ENCODE assay signal across 10 cellular contexts in the genomic region with DNA sequence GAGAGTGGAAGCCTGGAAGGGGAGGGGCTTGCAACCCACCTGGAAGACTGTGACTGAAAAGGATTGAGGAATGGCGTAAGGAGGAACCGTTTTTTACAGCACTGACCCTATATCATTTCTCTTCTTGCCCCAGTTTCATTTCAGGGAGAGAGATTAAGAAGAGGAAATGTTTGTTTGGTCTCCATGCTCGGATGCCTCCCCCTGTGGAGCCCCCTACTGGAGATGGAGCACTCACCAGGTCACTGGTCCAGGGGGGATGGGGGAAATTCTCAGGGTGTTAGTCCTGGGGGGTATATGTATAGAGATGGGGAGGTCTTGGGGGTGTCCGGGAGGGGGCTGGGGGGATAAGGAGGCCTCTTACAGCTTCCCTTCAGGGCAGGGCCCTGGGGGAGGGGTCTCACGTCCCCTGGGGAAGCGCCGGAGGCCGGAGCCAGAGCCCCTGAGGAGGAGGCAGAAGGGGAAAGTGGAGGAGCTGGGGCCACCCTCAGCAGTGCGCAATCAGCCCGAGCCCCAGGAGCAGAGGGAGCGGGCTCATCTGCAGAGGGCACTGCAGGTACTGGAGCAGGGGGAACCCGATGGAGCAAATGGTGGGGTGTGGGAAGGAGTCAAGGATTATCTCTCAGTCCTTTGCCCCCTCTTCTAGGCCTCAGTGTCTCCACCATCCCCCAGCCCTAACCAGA. TPM values are rescaled to one million over a fixed set of nuclear protein-coding genes. Genes with fewer than 3 reads are reported as not detected.
DNase-seq lines count a peak whose midpoint lies in the region; ATAC-seq, FAIRE-seq and TF ChIP-seq lines count a peak whose summit lies in the region.
"Had no signal": no experiment of that assay in that cellular context is flagged by ENCODE, and none has a peak within 500 bp of the region (broad histone marks: within the 10 kb centered on the region; RNA-seq: fewer than 3 reads in every experiment).

No MANE protein-coding gene starts in this region.

- no peaks in the 10 kb centered on the region for H3K27me3 Mint-ChIP-seq in activated B cell treated with CpG ODN at 0.5 μM for 24 hours

- H3F3A ChIP-seq in GM23248 (ENCODE audit: insufficient read depth), result peaks cover 28% of the 10 kb centered on the region

- H3K4me1 Mint-ChIP-seq in activated B cell treated with CpG ODN at 0.5 μM for 24 hours, result peaks cover 84% of the 10 kb centered on the region

- H3K79me2 ChIP-seq in GM23248 (ENCODE audit: insufficient read depth) (peaks cover 77% of the 10 kb centered on the region), keratinocyte (ENCODE audit: control insufficient read depth, insufficient read depth, low read length) (peaks cover 24% of the 10 kb centered on the region)

- H3K36me3 Mint-ChIP-seq in activated B cell treated with CpG ODN at 0.5 μM for 24 hours (ENCODE audit: low read depth), result peaks cover 47% of the 10 kb centered on the region

- intact Hi-C loops in activated B cell treated with CpG ODN at 0.5 μM for 24 hours (cut with micrococcal nuclease), result loop anchor here (5.0 to 10.0 kb wide), 3 partner anchors 410 to 1287 kb away; partner anchors contain the start of genes ATF6B, HLA-DOA and PSMB8

- in situ Hi-C loops in GM23248 (cut with MboI), result no loop called here

- peak overlapping the region; percentile 91 to 100 (median 98) for H3K4me2 ChIP-seq in BLaER1 treated with 17β-estradiol and CSF1 and Interleukin-3, amounts not matched to agents 10 nM and 100 nM
- H3K4me2 ChIP-seq in GM23248 (ENCODE audit: unreplicated experiment), result peak overlapping the region; percentile 11
- no peak overlapping the region for H3K4me2 ChIP-seq in keratinocyte (ENCODE audit: control insufficient read depth, extremely low read depth, insufficient read depth, low read depth, low read length)

- 56 to 58% methylated on average over 11 to 12 of the region's 12 CpGs for WGBS in GM23248 (ENCODE audit: low coverage in 1 of 2, low lambda C conversion rate in 2 of 2, missing lambda C conversion rate in 2 of 2), 2 experiments

- no peaks in the 10 kb centered on the region for H3K9me1 ChIP-seq in keratinocyte (ENCODE audit: control insufficient read depth, extremely low read depth, insufficient read depth, low read length)

- peak overlapping the region; percentile 33 for H3K4me3 Mint-ChIP-seq in activated B cell treated with CpG ODN at 0.5 μM for 24 hours

- H3K27ac Mint-ChIP-seq in activated B cell treated with CpG ODN at 0.5 μM for 24 hours, result peak overlapping the region; percentile 62

- H3K9ac ChIP-seq in BLaER1 treated with 17β-estradiol and CSF1 and Interleukin-3, amounts not matched to agents 10 nM and 100 nM, result peak overlapping the region in 10 of 11 experiments; percentile 45 to 85 (median 81); a peak in 20 of 22 replicates
- H3K9ac ChIP-seq in GM23248 (no peak overlapping the region; the same call in 1 of the 2 replicates), keratinocyte (ENCODE audit: control insufficient read depth, extremely low read depth, insufficient read depth, low read length) (no peak overlapping the region)

- peaks cover 6 to 51% (median 24%) of the 10 kb centered on the region in 11 experiments; a peak in 12 of 22 replicates for H4K20me1 ChIP-seq in BLaER1 treated with 17β-estradiol and CSF1 and Interleukin-3, amounts not matched to agents 10 nM and 100 nM
- H4K20me1 ChIP-seq in GM23248 (ENCODE audit: insufficient read depth) (no peaks in the 10 kb centered on the region), keratinocyte (ENCODE audit: control insufficient read depth, extremely low read depth, insufficient read depth, low read length) (peaks cover 5% of the 10 kb centered on the region)

- H3K4me3 ChIP-seq in BLaER1 treated with 17β-estradiol and CSF1 and Interleukin-3, amounts not matched to agents 10 nM and 100 nM, result peak overlapping the region in 4 of 10 experiments; percentile 78 to 84 (median 81); a peak in 4 of 20 replicates
- H3K4me3 ChIP-seq in GM23248, result no peak overlapping the region
- H3K4me3 ChIP-seq in keratinocyte (ENCODE audit: control insufficient read depth in 2 of 3, extremely low read depth in 1 of 3, insufficient read depth in 2 of 3, low read depth in 1 of 3, low read length in 3 of 3), result no peak overlapping the region
- H3K4me3 ChIP-seq: mucosa of descending colon had no signal

- peaks cover 72 to 84% (median 82%) of the 10 kb centered on the region in 10 experiments for H3K4me1 ChIP-seq in BLaER1 treated with 17β-estradiol and CSF1 and Interleukin-3, amounts not matched to agents 10 nM and 100 nM
- H3K4me1 ChIP-seq in GM23248 (ENCODE audit: insufficient read depth) (peaks cover 38% of the 10 kb centered on the region), keratinocyte (ENCODE audit: control insufficient read depth, extremely low read depth, insufficient read depth, low read length) (peaks cover 34% of the 10 kb centered on the region)

- TF ChIP-seq CTCF in activated B cell treated with CpG ODN at 0.5 μM for 24 hours (IDR thresholded peaks at IDR 0.05) (no peak), keratinocyte (optimal IDR thresholded peaks at IDR 0.05 in 1 of 3, IDR thresholded peaks at IDR 0.05 in 1 of 3, conservative IDR thresholded peaks at IDR 0.05 in 1 of 3; ENCODE audit: extremely low read depth in 1 of 3, insufficient read depth in 2 of 3, low read length in 3 of 3) (peak in 2 of 3 experiments; percentile 27 to 28)

- no peak for FAIRE-seq in keratinocyte (lab: Jason Lieb, UNC)

- no peaks in the 10 kb centered on the region for H3K9me3 Mint-ChIP-seq in activated B cell treated with CpG ODN at 0.5 μM for 24 hours
- H3K9me3 Mint-ChIP-seq: T-helper 1 cell treated with Interleukin-12 subunit alpha and Interleukin-12 subunit beta and Interleukin-4 antibody, amounts not matched to agents 30 μg/mL and 1 μg/mL, for 36 hours had no signal

- CTCF ChIA-PET in activated B cell treated with CpG ODN at 0.5 μM for 24 hours (lab: Charles Lee), result interaction anchor here (1.0 kb wide), 1 partner anchor 16 kb away, joined by 3 read pairs; no protein-coding TSS in a partner anchor

- ATAC-seq in activated B cell treated with CpG ODN at 0.5 μM for 24 hours (ENCODE audit: low read depth) (no peak), GM19035 (IDR thresholded peaks at IDR 0.05; ENCODE audit: unreplicated experiment) (no peak), GM21381 (IDR thresholded peaks at IDR 0.05; ENCODE audit: unreplicated experiment) (no peak), GM21723 (IDR thresholded peaks at IDR 0.05; ENCODE audit: unreplicated experiment) (no peak)
- ATAC-seq: mucosa of descending colon had no signal

- dilution Hi-C loops in keratinocyte (cut with MboI; ENCODE audit: extremely low pct_ligation_motif_present, low sequenced_read_pairs), result no loop called here

- H2AFZ ChIP-seq in GM23248 (no peak overlapping the region), keratinocyte (ENCODE audit: control insufficient read depth, low read length) (no peak overlapping the region)

- POLR2A ChIA-PET in activated B cell treated with CpG ODN at 0.5 μM for 24 hours (lab: Charles Lee), result interaction anchor here (5.9 kb wide), 1 partner anchor 17 kb away, joined by 28 read pairs; no protein-coding TSS in a partner anchor

- peak overlapping the region in 8 of 11 experiments; percentile 3 to 86 (median 64); a peak in 13 of 22 replicates for H3K27ac ChIP-seq in BLaER1 treated with 17β-estradiol and CSF1 and Interleukin-3, amounts not matched to agents 10 nM and 100 nM
- peak overlapping the region; percentile 24; the same call in 1 of the 2 replicates for H3K27ac ChIP-seq in GM23248
- no peak overlapping the region for H3K27ac ChIP-seq in keratinocyte (ENCODE audit: control insufficient read depth, insufficient read depth, low read length)

- DNase-seq in GM23248 (peak; percentile 59), activated B cell treated with CpG ODN at 0.5 μM for 24 hours (no peak), keratinocyte (ENCODE audit: low read depth, low spot score) (no peak), SK-N-DZ (ENCODE audit: low spot score) (no peak)

- no peaks in the 10 kb centered on the region for H3K27me3 ChIP-seq in BLaER1 treated with 17β-estradiol and CSF1 and Interleukin-3, amounts not matched to agents 10 nM and 100 nM
- no peaks in the 10 kb centered on the region for H3K27me3 ChIP-seq in GM23248 (replicated peaks; ENCODE audit: insufficient read depth)
- no peaks in the 10 kb centered on the region for H3K27me3 ChIP-seq in keratinocyte (ENCODE audit: control insufficient read depth, extremely low read depth, insufficient read depth, low read length)

- no peaks in the 10 kb centered on the region for H3K9me3 ChIP-seq in BLaER1 treated with 17β-estradiol and CSF1 and Interleukin-3, amounts not matched to agents 10 nM and 100 nM (replicated peaks in 1 of 11)
- H3K9me3 ChIP-seq in GM23248 (ENCODE audit: low read depth), result no peaks in the 10 kb centered on the region
- no peaks in the 10 kb centered on the region for H3K9me3 ChIP-seq in keratinocyte (ENCODE audit: control insufficient read depth, low read depth, low read length)
- H3K9me3 ChIP-seq: mucosa of descending colon had no signal

- no peaks in the 10 kb centered on the region for H3K9me2 ChIP-seq in GM23248 (ENCODE audit: insufficient read depth)

- peaks cover 38 to 49% (median 42%) of the 10 kb centered on the region in 11 experiments for H3K36me3 ChIP-seq in BLaER1 treated with 17β-estradiol and CSF1 and Interleukin-3, amounts not matched to agents 10 nM and 100 nM
- H3K36me3 ChIP-seq in GM23248 (ENCODE audit: low read depth) (no peaks in the 10 kb centered on the region), keratinocyte (ENCODE audit: control insufficient read depth in 2 of 2, extremely low read depth in 1 of 2, insufficient read depth in 2 of 2, low read length in 2 of 2) (peaks cover 24 to 41% of the 10 kb centered on the region in 2 experiments)

RNA-seq across cellular contexts. Expression of gene CUTA, which starts 3.2 kb away (rescaled TPM):
- 197 and 204 TPM in 2 replicates for total RNA-seq in GM23248 (2014; rRNA removed; shearing (Covaris generic))
- polyA plus RNA-seq in GM23248 (2016; fragmentation: Nextera tagmentation; extraction: Ambion mirVana), result 397 and 404 TPM in 2 replicates
- total RNA-seq in activated B cell treated with CpG ODN at 0.5 μM for 24 hours, result 111 and 120 TPM in 2 replicates
- 119 to 246 TPM (median 178 TPM) in 3 replicates for polyA plus RNA-seq in keratinocyte
- 13.0 TPM for polyA plus RNA-seq in keratinocyte (2011; ENCODE audit: low read depth)
- 222 and 276 TPM in 2 replicates for polyA plus RNA-seq in keratinocyte (2011; cell fraction: cytosol; rRNA removed)
- polyA plus RNA-seq in keratinocyte (2011; cell fraction: nucleus; rRNA removed), result 188 and 225 TPM in 2 replicates
- 238 and 287 TPM in 2 replicates for polyA plus RNA-seq in keratinocyte (2012; ENCODE audit: low replicate concordance)
- 116 to 126 TPM (median 120 TPM) in 3 replicates for polyA minus RNA-seq in keratinocyte
- 145 TPM for polyA minus RNA-seq in keratinocyte (2011; cell fraction: cytosol; rRNA and poly(A)+ RNA removed)
- 53.3 and 55.0 TPM in 2 replicates for polyA minus RNA-seq in keratinocyte (2011; cell fraction: nucleus; rRNA and poly(A)+ RNA removed)
- 267 and 272 TPM in 2 replicates for polyA plus RNA-seq in SK-N-DZ (2014; cell fraction: cytosol; rRNA removed)
- 200 and 234 TPM in 2 replicates for polyA plus RNA-seq in SK-N-DZ (2014; cell fraction: nucleus; rRNA removed)

RNA-seq across cellular contexts. Expression of gene PHF1, which starts 3.9 kb away (rescaled TPM):
- total RNA-seq in GM23248 (2014; rRNA removed; shearing (Covaris generic)), result 39.8 and 44.9 TPM in 2 replicates
- polyA plus RNA-seq in GM23248 (2016; fragmentation: Nextera tagmentation; extraction: Ambion mirVana) (24.5 TPM in 2 replicates), keratinocyte (15.2 to 17.1 TPM (median 15.8 TPM) in 3 replicates)
- total RNA-seq in activated B cell treated with CpG ODN at 0.5 μM for 24 hours, result 76.0 and 83.4 TPM in 2 replicates
- 7.6 TPM for polyA plus RNA-seq in keratinocyte (2011; ENCODE audit: low read depth)
- polyA plus RNA-seq in keratinocyte (2011; cell fraction: cytosol; rRNA removed), result 9.1 and 12.6 TPM in 2 replicates
- polyA plus RNA-seq in keratinocyte (2011; cell fraction: nucleus; rRNA removed), result 50.2 and 55.7 TPM in 2 replicates
- polyA plus RNA-seq in keratinocyte (2012; ENCODE audit: low replicate concordance), result 12.6 and 24.1 TPM in 2 replicates
- 7.9 to 14.9 TPM (median 11.1 TPM) in 3 replicates for polyA minus RNA-seq in keratinocyte
- 9.2 TPM for polyA minus RNA-seq in keratinocyte (2011; cell fraction: cytosol; rRNA and poly(A)+ RNA removed)
- 5.5 and 10.0 TPM in 2 replicates for polyA minus RNA-seq in keratinocyte (2011; cell fraction: nucleus; rRNA and poly(A)+ RNA removed)
- 34.8 and 38.5 TPM in 2 replicates for polyA plus RNA-seq in SK-N-DZ (2014; cell fraction: cytosol; rRNA removed)
- polyA plus RNA-seq in SK-N-DZ (2014; cell fraction: nucleus; rRNA removed), result 264 and 294 TPM in 2 replicates

RNA-seq across cellular contexts. Expression of gene SYNGAP1, which starts 5.1 kb away (rescaled TPM):
- total RNA-seq in GM23248 (2014; rRNA removed; shearing (Covaris generic)), result 2.8 and 3.7 TPM in 2 replicates
- 0.42 and 0.65 TPM in 2 replicates for polyA plus RNA-seq in GM23248 (2016; fragmentation: Nextera tagmentation; extraction: Ambion mirVana)
- 19.5 and 25.4 TPM in 2 replicates for total RNA-seq in activated B cell treated with CpG ODN at 0.5 μM for 24 hours
- 2.1 to 2.9 TPM (median 2.8 TPM) in 3 replicates for polyA plus RNA-seq in keratinocyte
- polyA plus RNA-seq in keratinocyte (2011; ENCODE audit: low read depth), result 1.1 TPM
- 1.2 and 1.9 TPM in 2 replicates for polyA plus RNA-seq in keratinocyte (2011; cell fraction: cytosol; rRNA removed)
- 18.2 and 25.5 TPM in 2 replicates for polyA plus RNA-seq in keratinocyte (2011; cell fraction: nucleus; rRNA removed)
- polyA plus RNA-seq in keratinocyte (2012; ENCODE audit: low replicate concordance), result 3.4 and 10.9 TPM in 2 replicates
- polyA minus RNA-seq in keratinocyte, result 4.1 to 5.7 TPM (median 5.4 TPM) in 3 replicates
- 0.96 TPM for polyA minus RNA-seq in keratinocyte (2011; cell fraction: cytosol; rRNA and poly(A)+ RNA removed)
- 4.3 and 10.1 TPM in 2 replicates for polyA minus RNA-seq in keratinocyte (2011; cell fraction: nucleus; rRNA and poly(A)+ RNA removed)
- 6.5 and 8.6 TPM in 2 replicates for polyA plus RNA-seq in SK-N-DZ (2014; cell fraction: cytosol; rRNA removed)
- 18.6 and 35.4 TPM in 2 replicates for polyA plus RNA-seq in SK-N-DZ (2014; cell fraction: nucleus; rRNA removed)

RNA-seq across cellular contexts. Expression of gene KIFC1, which starts 23.1 kb away (rescaled TPM):
- total RNA-seq in GM23248 (2014; rRNA removed; shearing (Covaris generic)), result 14.4 and 14.5 TPM in 2 replicates
- 3.9 and 4.0 TPM in 2 replicates for polyA plus RNA-seq in GM23248 (2016; fragmentation: Nextera tagmentation; extraction: Ambion mirVana)
- 1.9 and 2.2 TPM in 2 replicates for total RNA-seq in activated B cell treated with CpG ODN at 0.5 μM for 24 hours
- polyA plus RNA-seq in keratinocyte, result 5.7 to 20.0 TPM (median 17.3 TPM) in 3 replicates
- polyA plus RNA-seq in keratinocyte (2011; ENCODE audit: low read depth), result 0.61 TPM
- polyA plus RNA-seq in keratinocyte (2011; cell fraction: cytosol; rRNA removed), result 3.5 and 5.2 TPM in 2 replicates
- 6.6 and 7.9 TPM in 2 replicates for polyA plus RNA-seq in keratinocyte (2011; cell fraction: nucleus; rRNA removed)
- 0.31 and 16.9 TPM in 2 replicates for polyA plus RNA-seq in keratinocyte (2012; ENCODE audit: low replicate concordance)
- polyA minus RNA-seq in keratinocyte, result 5.1 to 15.2 TPM (median 13.9 TPM) in 3 replicates
- 5.8 TPM for polyA minus RNA-seq in keratinocyte (2011; cell fraction: cytosol; rRNA and poly(A)+ RNA removed)
- 4.7 and 5.0 TPM in 2 replicates for polyA minus RNA-seq in keratinocyte (2011; cell fraction: nucleus; rRNA and poly(A)+ RNA removed)
- polyA plus RNA-seq in SK-N-DZ (2014; cell fraction: cytosol; rRNA removed), result 130 and 153 TPM in 2 replicates
- 192 and 214 TPM in 2 replicates for polyA plus RNA-seq in SK-N-DZ (2014; cell fraction: nucleus; rRNA removed)

RNA-seq across cellular contexts. Expression of gene ZBTB9, which starts 39.6 kb away (rescaled TPM):
- total RNA-seq in GM23248 (2014; rRNA removed; shearing (Covaris generic)), result 2.0 and 3.5 TPM in 2 replicates
- polyA plus RNA-seq in GM23248 (2016; fragmentation: Nextera tagmentation; extraction: Ambion mirVana) (7.0 and 7.3 TPM in 2 replicates), keratinocyte (6.8 to 9.9 TPM (median 7.8 TPM) in 3 replicates)
- 10.7 and 12.5 TPM in 2 replicates for total RNA-seq in activated B cell treated with CpG ODN at 0.5 μM for 24 hours
- polyA plus RNA-seq in keratinocyte (2011; ENCODE audit: low read depth), result 2.8 TPM
- polyA plus RNA-seq in keratinocyte (2011; cell fraction: cytosol; rRNA removed), result 5.9 and 7.1 TPM in 2 replicates
- polyA plus RNA-seq in keratinocyte (2011; cell fraction: nucleus; rRNA removed), result 12.3 and 13.0 TPM in 2 replicates
- polyA plus RNA-seq in keratinocyte (2012; ENCODE audit: low replicate concordance), result 6.9 and 10.7 TPM in 2 replicates
- 8.9 to 15.2 TPM (median 10.3 TPM) in 3 replicates for polyA minus RNA-seq in keratinocyte
- polyA minus RNA-seq in keratinocyte (2011; cell fraction: cytosol; rRNA and poly(A)+ RNA removed), result 5.6 TPM
- polyA minus RNA-seq in keratinocyte (2011; cell fraction: nucleus; rRNA and poly(A)+ RNA removed), result 8.2 and 12.2 TPM in 2 replicates
- polyA plus RNA-seq in SK-N-DZ (2014; cell fraction: cytosol; rRNA removed), result 7.4 and 7.6 TPM in 2 replicates
- 11.4 and 23.1 TPM in 2 replicates for polyA plus RNA-seq in SK-N-DZ (2014; cell fraction: nucleus; rRNA removed)

Comparison
In these comparisons a context has a peak if more than half of its experiments do, and no peak if none do; other contexts are left out.
1. H3K9ac ChIP-seq: peak in BLaER1 treated with 17β-estradiol and CSF1 and Interleukin-3, amounts not matched to agents 10 nM and 100 nM (10 of 11); none in GM23248 (single experiment) and keratinocyte (single experiment).